Comparison of ENCODE assay signal across 17 cellular contexts in the genomic region with DNA sequence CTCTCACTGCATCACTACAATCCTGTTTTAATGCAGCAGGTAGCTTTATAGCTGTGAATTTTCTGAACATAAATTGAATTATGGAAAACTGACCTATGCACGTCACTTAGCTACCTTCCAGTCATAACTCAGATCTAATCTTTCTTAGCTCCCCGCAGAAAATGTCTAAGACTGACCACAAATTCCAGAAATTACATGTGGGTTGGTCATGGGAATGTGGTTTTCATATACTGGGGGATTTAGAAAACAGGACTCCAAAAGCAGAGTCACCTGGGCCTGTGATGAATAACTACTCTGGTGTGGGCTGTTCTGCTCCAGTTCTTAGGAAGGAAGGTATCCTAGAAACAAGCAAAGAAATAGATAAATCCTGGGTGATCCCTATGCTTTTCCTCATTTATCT.
DNase-seq lines count a peak whose midpoint lies in the region; FAIRE-seq and TF ChIP-seq lines count a peak whose summit lies in the region.
"Had no signal": no experiment of that assay in that cellular context is flagged by ENCODE, and none has a peak within 500 bp of the region (broad histone marks: within the 10 kb centered on the region; RNA-seq: fewer than 3 reads in every experiment).

No MANE protein-coding gene starts in this region.

- no peaks in the 10 kb centered on the region for H3K36me3 Mint-ChIP-seq in MCF 10A (ENCODE audit: insufficient read depth, unreplicated experiment)
- H3K36me3 Mint-ChIP-seq: activated CD4-positive, alpha-beta memory T cell treated with anti-CD3 and anti-CD28 coated beads for 36 hours had no signal

- FAIRE-seq in urothelium cell line (lab: Jason Lieb, UNC) = no peak

- no peak overlapping the region for H3K4me3 ChIP-seq in breast epithelium
- H3K4me3 ChIP-seq in foreskin fibroblast (ENCODE audit: low read depth in 1 of 2, low read length in 2 of 2) = no peak overlapping the region
- H3K4me3 ChIP-seq: coronary artery, heart left ventricle, psoas muscle had no signal

- no peaks in the 10 kb centered on the region for H3K27me3 Mint-ChIP-seq in MCF 10A (ENCODE audit: insufficient read depth, unreplicated experiment)
- H3K27me3 Mint-ChIP-seq: T-helper 17 cell had no signal

- H3K36me3 ChIP-seq in breast epithelium = no peaks in the 10 kb centered on the region
- H3K36me3 ChIP-seq: heart left ventricle had no signal

- intact Hi-C loops in MCF 10A (cut with micrococcal nuclease) = no loop called here
- intact Hi-C loops in breast epithelium (cut with DNase I; ENCODE audit: low total_unique reads) = no loop called here

- POLR2A ChIA-PET in MCF 10A (lab: Yijun Ruan, JAX) = interaction anchor here (0.6 to 1.1 kb wide), 2 partner anchors 30 to 49 kb away, joined by 3 to 4 read pairs; no protein-coding TSS in a partner anchor

- H3K4me1 ChIP-seq in breast epithelium = no peaks in the 10 kb centered on the region
- H3K4me1 ChIP-seq: heart left ventricle, psoas muscle had no signal

- TF ChIP-seq POLR2A in breast epithelium (IDR thresholded peaks at IDR 0.05) = no peak

- no peak overlapping the region for H3K27ac ChIP-seq in breast epithelium
- H3K27ac ChIP-seq: 22Rv1, coronary artery, heart left ventricle, HL-60, psoas muscle had no signal

- no peaks in the 10 kb centered on the region for H3K27me3 ChIP-seq in breast epithelium
- H3K27me3 ChIP-seq: heart left ventricle had no signal

- peaks cover 6% of the 10 kb centered on the region for H3K4me1 Mint-ChIP-seq in MCF 10A (ENCODE audit: insufficient read depth, unreplicated experiment)
- H3K4me1 Mint-ChIP-seq: T-helper 17 cell had no signal

- no TSS peak for BruUV-seq in MCF 10A (replicated peaks; lab: Mats Ljungman, UMichigan)

- DNase-seq in MCF 10A (ENCODE audit: unreplicated experiment) = peak; percentile 55
- DNase-seq in breast epithelium (ENCODE audit: low spot score in 2 of 2) = no peak
- peak; percentile 24 for DNase-seq in T1000 (lab: John Stamatoyannopoulos, UW)
- DNase-seq in foreskin fibroblast = peak; percentile 20 to 72
- DNase-seq in urothelium cell line (ENCODE audit: low spot score) = peak; percentile 82
- DNase-seq in CD1c-positive myeloid dendritic cell (ENCODE audit: extremely low spot score) = no peak
- no peak for DNase-seq in activated naive CD4-positive, alpha-beta T cell (lab: John Stamatoyannopoulos, UW)
- no peak for DNase-seq in epidermal melanocyte (ENCODE audit: insufficient read length, low spot score)
- DNase-seq: activated CD4-positive, alpha-beta memory T cell treated with anti-CD3 and anti-CD28 coated beads for 36 hours; DMS79 treated with DMSO at 0.1 percent for 48 hours; heart left ventricle; NCI-H1417 treated with DMSO at 0.1 percent for 48 hours; psoas muscle; T-helper 17 cell had no signal

- CTCF ChIA-PET in MCF 10A (lab: Yijun Ruan, JAX) = interaction anchor here (0.6 to 1.0 kb wide), 3 partner anchors 21 to 1766 kb away, joined by 3 to 4 read pairs (median 3); no protein-coding TSS in a partner anchor

- peak overlapping the region; percentile 53 for H3K27ac Mint-ChIP-seq in MCF 10A (ENCODE audit: low read depth, unreplicated experiment)
- H3K27ac Mint-ChIP-seq: activated CD4-positive, alpha-beta memory T cell treated with anti-CD3 and anti-CD28 coated beads for 36 hours; T-helper 17 cell had no signal

- H3K4me3 Mint-ChIP-seq in MCF 10A (ENCODE audit: unreplicated experiment) = no peak overlapping the region
- H3K4me3 Mint-ChIP-seq: activated CD4-positive, alpha-beta memory T cell treated with anti-CD3 and anti-CD28 coated beads for 36 hours; T-helper 17 cell had no signal

- TF ChIP-seq CTCF in MCF 10A (IDR thresholded peaks at IDR 0.05; ENCODE audit: unreplicated experiment) (no peak), breast epithelium (IDR thresholded peaks at IDR 0.05) (no peak), foreskin fibroblast (IDR thresholded peaks at IDR 0.05; ENCODE audit: low read depth, low read length) (no peak)

- H3K9me3 Mint-ChIP-seq in MCF 10A (ENCODE audit: unreplicated experiment) = no peaks in the 10 kb centered on the region
- H3K9me3 Mint-ChIP-seq: activated CD4-positive, alpha-beta memory T cell treated with anti-CD3 and anti-CD28 coated beads for 36 hours had no signal

- H3K9me3 ChIP-seq in breast epithelium = no peaks in the 10 kb centered on the region
- H3K9me3 ChIP-seq: heart left ventricle, psoas muscle had no signal

Comparison
In these comparisons a context has a peak if more than half of its experiments do, and no peak if none do; other contexts are left out.
1. DNase-seq: peak in MCF 10A (single experiment), T1000 (single experiment), foreskin fibroblast (2 of 2) and urothelium cell line (single experiment); none in breast epithelium (0 of 2), CD1c-positive myeloid dendritic cell (single experiment), activated naive CD4-positive, alpha-beta T cell (0 of 4) and epidermal melanocyte (single experiment).